In genomic region chr1:196493881-196494280, GRCh38 we compare ENCODE assay signal across 5 cellular contexts.
"Had no signal": no experiment of that assay in that cellular context is flagged by ENCODE, and none has a peak within 500 bp of the region (broad histone marks: within the 10 kb centered on the region; RNA-seq: fewer than 3 reads in every experiment).

No MANE protein-coding gene starts in this region.

- H3K9ac ChIP-seq: GM23248 had no signal

- H3K4me3 ChIP-seq: GM23248 had no signal

- H3K27ac ChIP-seq: GM23248 had no signal

- H2AFZ ChIP-seq: GM23248 had no signal

- DNase-seq: GM23248, GOT3, HCEC 1CT, KG1 had no signal

- FAIRE-seq: HTR-8/SVneo had no signal
